Comparison of ENCODE assay signal across 1 cellular context in the genomic region with DNA sequence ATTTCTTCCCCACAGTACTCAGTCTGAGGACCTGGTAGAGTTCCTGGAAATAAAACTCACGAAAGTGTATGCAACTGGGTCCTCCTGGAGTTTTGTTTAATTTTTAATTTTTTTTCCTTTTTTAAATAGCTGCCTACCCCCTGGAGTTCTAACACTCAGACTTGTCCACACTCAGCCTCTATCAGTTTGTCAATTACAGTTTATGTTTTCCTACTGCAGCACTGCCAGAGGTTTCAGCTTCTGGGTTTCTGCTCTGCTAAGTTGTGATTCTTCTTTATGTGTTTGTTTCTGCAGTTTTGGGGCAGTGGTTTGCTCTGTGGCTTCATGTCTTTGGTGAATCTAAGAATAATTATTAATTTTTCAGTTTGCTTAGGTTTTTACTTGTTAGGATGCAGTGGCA.
TF ChIP-seq lines count a peak whose summit lies in the region.

No MANE protein-coding gene starts in this region.

TF ChIP-seq in GM12878, 131 proteins besides CTCF, POLR2A, EP300 and RAD21 (continued from another document):
- TF ChIP-seq, protein P1, sequence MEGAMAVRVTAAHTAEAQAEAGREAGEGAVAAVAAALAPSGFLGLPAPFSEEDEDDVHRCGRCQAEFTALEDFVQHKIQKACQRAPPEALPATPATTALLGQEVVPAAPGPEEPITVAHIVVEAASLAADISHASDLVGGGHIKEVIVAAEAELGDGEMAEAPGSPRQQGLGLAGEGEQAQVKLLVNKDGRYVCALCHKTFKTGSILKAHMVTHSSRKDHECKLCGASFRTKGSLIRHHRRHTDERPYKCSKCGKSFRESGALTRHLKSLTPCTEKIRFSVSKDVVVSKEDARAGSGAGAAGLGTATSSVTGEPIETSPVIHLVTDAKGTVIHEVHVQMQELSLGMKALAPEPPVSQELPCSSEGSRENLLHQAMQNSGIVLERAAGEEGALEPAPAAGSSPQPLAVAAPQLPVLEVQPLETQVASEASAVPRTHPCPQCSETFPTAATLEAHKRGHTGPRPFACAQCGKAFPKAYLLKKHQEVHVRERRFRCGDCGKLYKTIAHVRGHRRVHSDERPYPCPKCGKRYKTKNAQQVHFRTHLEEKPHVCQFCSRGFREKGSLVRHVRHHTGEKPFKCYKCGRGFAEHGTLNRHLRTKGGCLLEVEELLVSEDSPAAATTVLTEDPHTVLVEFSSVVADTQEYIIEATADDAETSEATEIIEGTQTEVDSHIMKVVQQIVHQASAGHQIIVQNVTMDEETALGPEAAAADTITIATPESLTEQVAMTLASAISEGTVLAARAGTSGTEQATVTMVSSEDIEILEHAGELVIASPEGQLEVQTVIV (IDR thresholded peaks at IDR 0.05; ENCODE audit: borderline replicate concordance, partially characterized antibody) = no peak
- TF ChIP-seq PAX8 (IDR thresholded peaks at IDR 0.05) = no peak
- no peak for TF ChIP-seq HCFC1 (IDR thresholded peaks at IDR 0.05; ENCODE audit: low read length)
- TF ChIP-seq BCL11A (IDR thresholded peaks at IDR 0.05; ENCODE audit: low read depth, low read length) = no peak
- TF ChIP-seq, protein P2, sequence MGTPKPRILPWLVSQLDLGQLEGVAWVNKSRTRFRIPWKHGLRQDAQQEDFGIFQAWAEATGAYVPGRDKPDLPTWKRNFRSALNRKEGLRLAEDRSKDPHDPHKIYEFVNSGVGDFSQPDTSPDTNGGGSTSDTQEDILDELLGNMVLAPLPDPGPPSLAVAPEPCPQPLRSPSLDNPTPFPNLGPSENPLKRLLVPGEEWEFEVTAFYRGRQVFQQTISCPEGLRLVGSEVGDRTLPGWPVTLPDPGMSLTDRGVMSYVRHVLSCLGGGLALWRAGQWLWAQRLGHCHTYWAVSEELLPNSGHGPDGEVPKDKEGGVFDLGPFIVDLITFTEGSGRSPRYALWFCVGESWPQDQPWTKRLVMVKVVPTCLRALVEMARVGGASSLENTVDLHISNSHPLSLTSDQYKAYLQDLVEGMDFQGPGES (IDR thresholded peaks at IDR 0.05) = no peak
- TF ChIP-seq GABPA (IDR thresholded peaks at IDR 0.05; ENCODE audit: low read depth) = no peak
- no peak for TF ChIP-seq USF1 (IDR thresholded peaks at IDR 0.05; ENCODE audit: borderline replicate concordance, extremely low read length, insufficient read depth, low read depth, low read length)
TF ChIP-seq in GM12878: peak in this region for 0.
